In the genomic region with DNA sequence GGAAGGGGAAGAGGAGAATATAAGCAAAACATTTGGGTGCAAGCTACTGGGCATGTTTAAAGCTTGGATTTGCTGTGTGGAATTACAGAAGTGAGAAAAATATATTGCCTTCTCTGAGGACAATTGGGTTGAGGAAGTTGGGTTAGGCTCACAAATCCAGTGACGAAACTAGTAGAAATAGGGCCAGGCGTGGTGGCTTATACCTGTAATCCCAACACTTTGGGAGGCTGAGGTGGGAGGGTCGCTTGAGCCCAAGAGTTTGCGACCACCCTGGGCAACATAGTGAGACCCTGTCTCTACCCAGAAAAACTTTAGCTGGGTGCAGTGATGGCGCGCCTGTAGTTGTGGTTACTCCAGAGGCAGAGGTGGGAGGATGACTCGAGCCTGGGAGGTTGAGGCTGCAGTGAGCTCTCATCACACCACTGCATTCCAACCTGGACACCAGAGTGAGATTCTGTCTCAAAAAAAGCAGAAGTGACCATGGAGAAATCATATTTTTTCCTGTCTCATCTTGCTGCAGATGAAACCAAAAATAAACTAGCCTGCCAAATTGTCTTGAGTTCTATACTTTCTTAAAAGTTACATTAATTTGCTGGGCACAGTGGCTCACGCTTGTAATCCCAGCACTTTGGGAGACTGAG, we compare ENCODE assay signal across 21 cellular contexts. TPM values are rescaled to one million over a fixed set of nuclear protein-coding genes. Genes with fewer than 3 reads are reported as not detected.
DNase-seq lines count a peak whose midpoint lies in the region; ATAC-seq, FAIRE-seq and TF ChIP-seq lines count a peak whose summit lies in the region.
"Had no signal": no experiment of that assay in that cellular context is flagged by ENCODE, and none has a peak within 500 bp of the region (broad histone marks: within the 10 kb centered on the region; RNA-seq: fewer than 3 reads in every experiment).

No MANE protein-coding gene starts in this region.

- H3K79me1 ChIP-seq in IMR-90 (ENCODE audit: low read depth in 1 of 2, low read length in 2 of 2), result peaks cover 16 to 37% of the 10 kb centered on the region in 2 experiments

- H3K4me1 ChIP-seq in IMR-90 (ENCODE audit: control insufficient read depth, insufficient read depth, low read length), result peaks cover 2% of the 10 kb centered on the region; the same call in 1 of the 2 replicates
- peaks cover 20% of the 10 kb centered on the region for H3K4me1 ChIP-seq in mucosa of descending colon (ENCODE audit: low read depth)
- H3K4me1 ChIP-seq in esophagus squamous epithelium, result peaks cover 0 to 4% (median 0%) of the 10 kb centered on the region in 3 donors

- no peak overlapping the region for H2BK20ac ChIP-seq in IMR-90 (ENCODE audit: low read depth, low read length)

- no peaks in the 10 kb centered on the region for H3K27me3 ChIP-seq in IMR-90 (ENCODE audit: control insufficient read depth, insufficient read depth, low read length)
- no peaks in the 10 kb centered on the region for H3K27me3 ChIP-seq in esophagus squamous epithelium

- H3K36me3 ChIP-seq in IMR-90 (ENCODE audit: control insufficient read depth, insufficient read depth, low read length) (peaks cover 12% of the 10 kb centered on the region), mucosa of descending colon (ENCODE audit: low read depth) (no peaks in the 10 kb centered on the region), esophagus squamous epithelium (peaks cover 0 to 51% (median 5%) of the 10 kb centered on the region in 3 donors)

- H3K14ac ChIP-seq in IMR-90 (replicated peaks; ENCODE audit: low read depth, low read length), result no peak overlapping the region

- dilution Hi-C loops in IMR-90 (cut with HindIII; ENCODE audit: low sequenced_read_pairs, unreplicated experiment), result loop anchor here (25.0 kb wide), 2 partner anchors 543 to 557 kb away; no protein-coding TSS in a partner anchor

- in situ Hi-C loops in IMR-90 (cut with MboI; ENCODE audit: low sequenced_read_pairs), result loop anchor here (10.0 kb wide), 3 partner anchors 341 to 721 kb away; partner anchors contain the start of gene EGR2

- no peaks in the 10 kb centered on the region; the same call in 1 of the 2 replicates for H3K9me1 ChIP-seq in IMR-90 (ENCODE audit: insufficient read depth, low read length)

- H3K56ac ChIP-seq in IMR-90 (ENCODE audit: extremely low read depth, insufficient read depth, low read length), result no peak overlapping the region

- no peak overlapping the region for H2AK9ac ChIP-seq in IMR-90 (replicated peaks; ENCODE audit: low read depth, low read length, poor library complexity)

- H4K20me1 ChIP-seq in IMR-90 (ENCODE audit: insufficient read depth, low read length), result peaks cover 31% of the 10 kb centered on the region; the same call in 1 of the 2 replicates

- no peak for TF ChIP-seq RAD21 in IMR-90 (IDR thresholded peaks at IDR 0.05; ENCODE audit: low read length)

- BruUV-seq in IMR-90 (replicated peaks; lab: Mats Ljungman, UMichigan), result no TSS peak

- DNase-seq in CD1c-positive myeloid dendritic cell (ENCODE audit: extremely low spot score) (peak; percentile 73), IMR-90 (peak; percentile 19), mucosa of descending colon (no peak), HTR-8/SVneo (ENCODE audit: insufficient read length, low spot score) (no peak), DMS79 (lab: John Stamatoyannopoulos, UW) (no peak), esophagus squamous epithelium (lab: John Stamatoyannopoulos, UW) (no peak)
- no peak for DNase-seq in activated T-helper 1 cell treated with anti-CD3 and anti-CD28 coated beads, Interleukin-12 subunit alpha, Interleukin-12 subunit beta, Interleukin-2, Interleukin-4 antibody, amounts not matched to agents 30 ng/mL and 10 ng/mL and 1 ng/mL, durations not matched to agents 14 hours and 24 hours and 36 hours (ENCODE audit: low spot score)
- DNase-seq: activated CD4-positive, CD25-positive, alpha-beta regulatory T cell treated with anti-CD3 and anti-CD28 coated beads, Interleukin-2, amount 50 U/mL, for 72 hours; activated effector memory CD4-positive, alpha-beta T cell treated with anti-CD3 and anti-CD28 coated beads, Interleukin-2, amount 50 U/mL, for 16 hours; aorta; CD8-positive, alpha-beta memory T cell; cerebellar nuclear complex; effector memory CD8-positive, alpha-beta T cell; immature natural killer cell; left ventricle myocardium superior; NCI-H146; nucleus accumbens; T-helper 9 cell had no signal

- H3K27ac ChIP-seq in IMR-90 (ENCODE audit: insufficient read depth, low read length) (no peak overlapping the region), esophagus squamous epithelium (no peak overlapping the region)
- H3K27ac ChIP-seq: SK-N-MC had no signal

- CTCF ChIA-PET in IMR-90 (lab: Yijun Ruan, JAX), result interaction anchor here (1.2 kb wide), 1 partner anchor 10 kb away, joined by 3 read pairs; no protein-coding TSS in a partner anchor

- peak overlapping the region; percentile 52 for H3K27ac Mint-ChIP-seq in activated T-helper 1 cell treated with anti-CD3 and anti-CD28 coated beads, Interleukin-12 subunit alpha, Interleukin-12 subunit beta, Interleukin-2, Interleukin-4 antibody, amounts not matched to agents 30 ng/mL and 10 ng/mL and 1 ng/mL, durations not matched to agents 14 hours and 24 hours and 36 hours
- H3K27ac Mint-ChIP-seq: effector memory CD8-positive, alpha-beta T cell had no signal

- H3K4me3 Mint-ChIP-seq in activated T-helper 1 cell treated with anti-CD3 and anti-CD28 coated beads, Interleukin-12 subunit alpha, Interleukin-12 subunit beta, Interleukin-2, Interleukin-4 antibody, amounts not matched to agents 30 ng/mL and 10 ng/mL and 1 ng/mL, durations not matched to agents 14 hours and 24 hours and 36 hours, result no peak overlapping the region
- H3K4me3 Mint-ChIP-seq: CD8-positive, alpha-beta memory T cell; effector memory CD8-positive, alpha-beta T cell; immature natural killer cell had no signal

- no peak overlapping the region for H3K23ac ChIP-seq in IMR-90 (ENCODE audit: low read depth, low read length)

- H3K4ac ChIP-seq in IMR-90 (ENCODE audit: low read depth, low read length), result no peak overlapping the region

- H2AFZ ChIP-seq in IMR-90 (replicated peaks; ENCODE audit: low read length, poor library complexity), result no peak overlapping the region

- no peak for TF ChIP-seq CTCF in IMR-90 (conservative IDR thresholded peaks at IDR 0.05; ENCODE audit: low read depth, low read length)
- no peak for TF ChIP-seq CTCF in mucosa of descending colon (IDR thresholded peaks at IDR 0.05)
- TF ChIP-seq CTCF in esophagus squamous epithelium (IDR thresholded peaks at IDR 0.05), result no peak

- no peak overlapping the region for H2BK15ac ChIP-seq in IMR-90 (ENCODE audit: low read depth, low read length)

- no peak overlapping the region for H3K4me2 ChIP-seq in IMR-90 (ENCODE audit: low read depth, low read length)

- FAIRE-seq in HTR-8/SVneo (lab: Jason Lieb, UNC), result no peak
- FAIRE-seq: RCC 7860 had no signal

- no peak overlapping the region for H4K91ac ChIP-seq in IMR-90 (ENCODE audit: insufficient read depth, low read depth, low read length)

- peaks cover 29% of the 10 kb centered on the region for H3K36me3 Mint-ChIP-seq in activated T-helper 1 cell treated with anti-CD3 and anti-CD28 coated beads, Interleukin-12 subunit alpha, Interleukin-12 subunit beta, Interleukin-2, Interleukin-4 antibody, amounts not matched to agents 30 ng/mL and 10 ng/mL and 1 ng/mL, durations not matched to agents 14 hours and 24 hours and 36 hours (ENCODE audit: low read depth)

- no peak overlapping the region for H3K4me3 ChIP-seq in IMR-90 (ENCODE audit: insufficient read depth, low read depth, low read length)
- H3K4me3 ChIP-seq in mucosa of descending colon, result no peak overlapping the region
- H3K4me3 ChIP-seq in esophagus squamous epithelium, result no peak overlapping the region
- H3K4me3 ChIP-seq: SK-N-MC had no signal

- TF ChIP-seq POLR2A in IMR-90 (IDR thresholded peaks at IDR 0.05; ENCODE audit: low read depth, low read length) (no peak), esophagus squamous epithelium (IDR thresholded peaks at IDR 0.05) (no peak)

- H3K27me3 Mint-ChIP-seq in activated T-helper 1 cell treated with anti-CD3 and anti-CD28 coated beads, Interleukin-12 subunit alpha, Interleukin-12 subunit beta, Interleukin-2, Interleukin-4 antibody, amounts not matched to agents 30 ng/mL and 10 ng/mL and 1 ng/mL, durations not matched to agents 14 hours and 24 hours and 36 hours (ENCODE audit: insufficient read depth), result no peaks in the 10 kb centered on the region
- H3K27me3 Mint-ChIP-seq: effector memory CD8-positive, alpha-beta T cell had no signal

- no peak overlapping the region for H2AK5ac ChIP-seq in IMR-90 (ENCODE audit: low read depth, low read length)

- H3K9ac ChIP-seq in IMR-90 (ENCODE audit: low read depth, low read length), result no peak overlapping the region

- no peaks in the 10 kb centered on the region for H3K9me3 Mint-ChIP-seq in activated T-helper 1 cell treated with anti-CD3 and anti-CD28 coated beads, Interleukin-12 subunit alpha, Interleukin-12 subunit beta, Interleukin-2, Interleukin-4 antibody, amounts not matched to agents 30 ng/mL and 10 ng/mL and 1 ng/mL, durations not matched to agents 14 hours and 24 hours and 36 hours
- H3K9me3 Mint-ChIP-seq: CD8-positive, alpha-beta memory T cell; effector memory CD8-positive, alpha-beta T cell; immature natural killer cell had no signal

- WGBS in IMR-90 (ENCODE audit: extremely low coverage in 2 of 2, insufficient read length in 1 of 2), 2 experiments, result no CpG with 5 or more reads among the region's 8 CpGs
- 84 to 92% methylated on average over 8 of the region's 8 CpGs for WGBS in esophagus squamous epithelium, 2 donors

- H3K18ac ChIP-seq in IMR-90 (ENCODE audit: low read depth, low read length), result no peak overlapping the region

- ATAC-seq in IMR-90 (ENCODE audit: low read depth), result no peak
- peak; percentile 15 for ATAC-seq in mucosa of descending colon
- ATAC-seq in HG03565 (IDR thresholded peaks at IDR 0.05; ENCODE audit: unreplicated experiment), result no peak
- ATAC-seq: effector memory CD8-positive, alpha-beta T cell; left ventricle myocardium superior had no signal

- H3K9me3 ChIP-seq in IMR-90 (ENCODE audit: control insufficient read depth, insufficient read depth, low read length) (no peaks in the 10 kb centered on the region), mucosa of descending colon (no peaks in the 10 kb centered on the region), esophagus squamous epithelium (no peaks in the 10 kb centered on the region)

- no peak overlapping the region for H2BK120ac ChIP-seq in IMR-90 (ENCODE audit: low read depth, low read length)

- intact Hi-C loops in IMR-90 (cut with micrococcal nuclease), result loop anchor here (2.0 to 5.0 kb wide), 3 partner anchors 73 to 353 kb away; partner anchors contain the start of gene ADO
- intact Hi-C loops in activated T-helper 1 cell treated with anti-CD3 and anti-CD28 coated beads, Interleukin-12 subunit alpha, Interleukin-12 subunit beta, Interleukin-2, Interleukin-4 antibody, amounts not matched to agents 30 ng/mL and 10 ng/mL and 1 ng/mL, durations not matched to agents 14 hours and 24 hours and 36 hours (cut with micrococcal nuclease), result loop anchor here (5.0 kb wide), 1 partner anchor 893 kb away; no protein-coding TSS in a partner anchor
- intact Hi-C loops in mucosa of descending colon (cut with DNase I, micrococcal nuclease), result loop anchor here in 1 of 2 donors (10.0 kb wide), 1 partner anchor 561 kb away; no protein-coding TSS in a partner anchor
- intact Hi-C loops in esophagus squamous epithelium (cut with DNase I), result loop anchor here (10.0 kb wide), 1 partner anchor 561 kb away; no protein-coding TSS in a partner anchor

- no peak overlapping the region for H4K5ac ChIP-seq in IMR-90 (ENCODE audit: low read depth, low read length)

- H4K8ac ChIP-seq in IMR-90 (ENCODE audit: low read depth in 2 of 2, low read length in 2 of 2), result no peak overlapping the region

- H2BK5ac ChIP-seq in IMR-90 (ENCODE audit: low read depth, low read length, poor library complexity, severe bottlenecking), result no peak overlapping the region

- peaks cover 31% of the 10 kb centered on the region for H3K4me1 Mint-ChIP-seq in activated T-helper 1 cell treated with anti-CD3 and anti-CD28 coated beads, Interleukin-12 subunit alpha, Interleukin-12 subunit beta, Interleukin-2, Interleukin-4 antibody, amounts not matched to agents 30 ng/mL and 10 ng/mL and 1 ng/mL, durations not matched to agents 14 hours and 24 hours and 36 hours (ENCODE audit: low read depth)

- POLR2A ChIA-PET in IMR-90 (lab: Charles Lee; ENCODE audit: unreplicated experiment), result no interaction called here

RNA-seq across cellular contexts. Expression of gene NRBF2, which starts 22.4 kb away (rescaled TPM):
- total RNA-seq in IMR-90 (2012; rRNA removed) (19.9 and 26.9 TPM in 2 replicates), mucosa of descending colon (10 to 100 TPM; 19.9 to 25.4 (median 24.6) TPM), esophagus squamous epithelium (10 to 100 TPM; 12.2 to 16.6 (median 14.7) TPM)
- 18.1 and 20.6 TPM in 2 replicates for polyA plus RNA-seq in IMR-90 (2012; rRNA removed)
- polyA plus RNA-seq in IMR-90 (2012; cell fraction: cytosol; rRNA removed), result 4.8 and 6.7 TPM in 2 replicates
- polyA plus RNA-seq in IMR-90 (2012; cell fraction: nucleus; rRNA removed; ENCODE audit: low replicate concordance), result 1.7 and 7.1 TPM in 2 replicates
- total RNA-seq in activated T-helper 1 cell treated with anti-CD3 and anti-CD28 coated beads, Interleukin-12 subunit alpha, Interleukin-12 subunit beta, Interleukin-2, Interleukin-4 antibody, amounts not matched to agents 30 ng/mL and 10 ng/mL and 1 ng/mL, durations not matched to agents 14 hours and 24 hours and 36 hours, result 30.0 and 30.8 TPM in 2 replicates

Comparison
In these comparisons a context has a peak if more than half of its experiments do, and no peak if none do; other contexts are left out.
1. DNase-seq: peak in CD1c-positive myeloid dendritic cell (single experiment) and IMR-90 (single experiment); none in activated T-helper 1 cell treated with anti-CD3 and anti-CD28 coated beads, Interleukin-12 subunit alpha, Interleukin-12 subunit beta, Interleukin-2, Interleukin-4 antibody, amounts not matched to agents 30 ng/mL and 10 ng/mL and 1 ng/mL, durations not matched to agents 14 hours and 24 hours and 36 hours (single experiment), mucosa of descending colon (0 of 3), HTR-8/SVneo (single experiment), DMS79 (single experiment) and esophagus squamous epithelium (single experiment).